ENCODE assay signal across 10 cellular contexts in the genomic region with DNA sequence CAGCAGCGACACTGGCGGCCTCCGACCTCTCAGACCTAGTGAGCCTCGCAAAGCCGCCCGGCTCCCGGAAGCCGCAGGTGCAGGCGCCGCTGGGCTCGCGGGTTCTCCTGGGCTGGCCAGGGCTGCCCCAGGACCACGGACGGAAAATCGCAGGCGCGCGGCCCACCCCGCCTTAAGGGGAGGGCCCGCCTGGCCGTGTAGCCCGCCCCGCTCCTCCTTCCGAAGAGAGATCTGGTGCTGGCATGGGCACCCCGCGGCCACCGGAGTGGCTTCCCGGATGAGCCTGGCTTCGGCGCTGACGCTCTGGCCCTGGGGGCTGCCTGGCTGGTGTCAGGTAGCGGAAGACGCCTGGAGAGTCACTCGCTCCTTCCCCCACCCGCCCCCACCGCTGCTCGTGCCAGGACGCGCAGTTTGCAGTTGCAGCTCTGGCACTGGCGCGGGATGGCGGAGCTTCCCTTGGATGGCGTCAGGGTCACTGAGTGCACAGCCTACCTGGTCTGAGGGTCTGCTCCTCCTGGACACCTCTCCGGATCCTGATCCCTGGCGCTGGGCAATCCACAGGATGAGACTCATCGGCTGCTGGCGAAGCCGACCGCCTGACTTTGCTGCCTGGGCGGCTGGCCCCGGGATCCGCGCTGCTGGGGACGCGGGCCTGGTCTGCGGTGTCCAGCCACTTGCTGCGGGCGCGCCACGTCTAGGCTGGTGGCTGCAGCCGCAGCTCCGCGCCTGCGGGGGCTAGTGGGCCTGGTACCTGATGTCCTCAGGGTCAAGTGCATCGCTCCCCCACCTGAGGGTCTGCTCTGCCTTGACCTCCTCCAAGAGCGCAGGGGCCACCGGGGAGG. TPM values are rescaled to one million over a fixed set of nuclear protein-coding genes. Genes with fewer than 3 reads are reported as not detected.
DNase-seq lines count a peak whose midpoint lies in the region; ATAC-seq, FAIRE-seq and TF ChIP-seq lines count a peak whose summit lies in the region.
"Not testable (repeated sequence)": the region's sequence is repeated elsewhere in the genome, so short reads cannot be mapped to it uniquely, and the experiment has no call there.
"Had no signal": no experiment of that assay in that cellular context is flagged by ENCODE, and none has a peak within 500 bp of the region (broad histone marks: within the 10 kb centered on the region; RNA-seq: fewer than 3 reads in every experiment).

A gene (minus strand): TSS at position 108 of the 842 bp plus-strand sequence.

- TF ChIP-seq POLR2A in A549 (IDR thresholded peaks at IDR 0.05; ENCODE audit: low read length): not testable (repeated sequence)

- not testable (repeated sequence) for TF ChIP-seq EP300 in A549 (IDR thresholded peaks at IDR 0.05)

- H3K4me3 ChIP-seq in A549: not testable (repeated sequence)
- peak within 1 kb of the TSS in 19 of 59 donors; percentile 13 to 54 (median 30) for H3K4me3 ChIP-seq in dorsolateral prefrontal cortex

- 70% methylated on average over 15 of the region's 67 CpGs for WGBS in A549 (ENCODE audit: missing lambda C conversion rate)

- FAIRE-seq in A549 (lab: Jason Lieb, UNC): not testable (repeated sequence)

- H3K4me1 Mint-ChIP-seq in activated T-helper 2 cell treated with anti-CD3 and anti-CD28 coated beads, Interferon-gamma antibody, Interleukin-2, Interleukin-4, amounts not matched to agents 10 μg/mL and 5 μg/mL and 100 μg/mL, durations not matched to agents 14 hours and 24 hours and 36 hours (ENCODE audit: low read depth); naive B cell; stimulated activated naive CD8-positive, alpha-beta T cell treated with anti-CD3 and anti-CD28 coated beads, Interleukin-15, Interleukin-2, amounts not matched to agents 100 ng/mL and 50 ng/mL, for 24 hours (ENCODE audit: low read depth): not testable (repeated sequence)

- TF ChIP-seq RAD21 in A549 (conservative IDR thresholded peaks at IDR 0.05 in 1 of 2, IDR thresholded peaks at IDR 0.05 in 1 of 2): not testable (repeated sequence)

- H3K27ac Mint-ChIP-seq in activated T-helper 2 cell treated with anti-CD3 and anti-CD28 coated beads, Interferon-gamma antibody, Interleukin-2, Interleukin-4, amounts not matched to agents 10 μg/mL and 5 μg/mL and 100 μg/mL, durations not matched to agents 14 hours and 24 hours and 36 hours; naive B cell; stimulated activated naive CD8-positive, alpha-beta T cell treated with anti-CD3 and anti-CD28 coated beads, Interleukin-15, Interleukin-2, amounts not matched to agents 100 ng/mL and 50 ng/mL, for 24 hours: not testable (repeated sequence)

- not testable (repeated sequence) for TF ChIP-seq CTCF in A549 (IDR thresholded peaks at IDR 0.05); dorsolateral prefrontal cortex (IDR thresholded peaks at IDR 0.05 in 54 of 56, conservative IDR thresholded peaks at IDR 0.05 in 2 of 56; ENCODE audit: low read depth in 1 of 56, partially characterized antibody in 56 of 56)

- POLR2A ChIA-PET in A549 (lab: Yijun Ruan, JAX): not testable (repeated sequence)

- H3K4me1 ChIP-seq in A549: not testable (repeated sequence)

- not testable (repeated sequence) for H3K9me3 Mint-ChIP-seq in activated T-helper 2 cell treated with anti-CD3 and anti-CD28 coated beads, Interferon-gamma antibody, Interleukin-2, Interleukin-4, amounts not matched to agents 10 μg/mL and 5 μg/mL and 100 μg/mL, durations not matched to agents 14 hours and 24 hours and 36 hours; naive B cell; stimulated activated naive CD8-positive, alpha-beta T cell treated with anti-CD3 and anti-CD28 coated beads, Interleukin-15, Interleukin-2, amounts not matched to agents 100 ng/mL and 50 ng/mL, for 24 hours

- not testable (repeated sequence) for H3K36me3 Mint-ChIP-seq in activated T-helper 2 cell treated with anti-CD3 and anti-CD28 coated beads, Interferon-gamma antibody, Interleukin-2, Interleukin-4, amounts not matched to agents 10 μg/mL and 5 μg/mL and 100 μg/mL, durations not matched to agents 14 hours and 24 hours and 36 hours (ENCODE audit: low read depth); naive B cell; stimulated activated naive CD8-positive, alpha-beta T cell treated with anti-CD3 and anti-CD28 coated beads, Interleukin-15, Interleukin-2, amounts not matched to agents 100 ng/mL and 50 ng/mL, for 24 hours (ENCODE audit: low read depth)

- not testable (repeated sequence) for H3K27ac ChIP-seq in A549, dorsolateral prefrontal cortex

- H3K27me3 ChIP-seq in dorsolateral prefrontal cortex: not testable (repeated sequence)

- CTCF ChIA-PET in A549 (lab: Yijun Ruan, JAX): not testable (repeated sequence)

- not testable (repeated sequence) for DNase-seq in A549 (ENCODE audit: low read depth in 1 of 2, low spot score in 1 of 2); activated T-helper 2 cell treated with anti-CD3 and anti-CD28 coated beads, Interferon-gamma antibody, Interleukin-2, Interleukin-4, amounts not matched to agents 10 μg/mL and 5 μg/mL and 100 μg/mL, durations not matched to agents 14 hours and 24 hours and 36 hours (ENCODE audit: low spot score); left ventricle myocardium superior; naive B cell
- DNase-seq in activated CD4-positive, CD25-positive, alpha-beta regulatory T cell treated with anti-CD3 and anti-CD28 coated beads, Interleukin-2, amount 50 U/mL, for 72 hours: peak; percentile 34
- peak in 1 of 10 donors; percentile 33 for DNase-seq in dorsolateral prefrontal cortex

- H3K4me3 Mint-ChIP-seq in activated T-helper 2 cell treated with anti-CD3 and anti-CD28 coated beads, Interferon-gamma antibody, Interleukin-2, Interleukin-4, amounts not matched to agents 10 μg/mL and 5 μg/mL and 100 μg/mL, durations not matched to agents 14 hours and 24 hours and 36 hours (ENCODE audit: low read depth): peak within 1 kb of the TSS; percentile 57
- H3K4me3 Mint-ChIP-seq in naive B cell: not testable (repeated sequence)
- H3K4me3 Mint-ChIP-seq in stimulated activated naive CD8-positive, alpha-beta T cell treated with anti-CD3 and anti-CD28 coated beads, Interleukin-15, Interleukin-2, amounts not matched to agents 100 ng/mL and 50 ng/mL, for 24 hours: peak within 1 kb of the TSS; percentile 55

- H3K4me2 ChIP-seq in A549: not testable (repeated sequence)

- ATAC-seq in A549 (peak; percentile 55 to 81), GM19397 (IDR thresholded peaks at IDR 0.05; ENCODE audit: unreplicated experiment) (peak; percentile 53), left ventricle myocardium superior (peak; percentile 61), naive B cell (ENCODE audit: low read depth in 2 of 2) (peak; percentile 92 to 94)

- intact Hi-C loops in activated T-helper 2 cell treated with anti-CD3 and anti-CD28 coated beads, Interferon-gamma antibody, Interleukin-2, Interleukin-4, amounts not matched to agents 10 μg/mL and 5 μg/mL and 100 μg/mL, durations not matched to agents 14 hours and 24 hours and 36 hours (cut with micrococcal nuclease); dorsolateral prefrontal cortex (cut with DNase I); left ventricle myocardium superior (cut with micrococcal nuclease): not testable (repeated sequence)

- not testable (repeated sequence) for H3K27me3 Mint-ChIP-seq in activated T-helper 2 cell treated with anti-CD3 and anti-CD28 coated beads, Interferon-gamma antibody, Interleukin-2, Interleukin-4, amounts not matched to agents 10 μg/mL and 5 μg/mL and 100 μg/mL, durations not matched to agents 14 hours and 24 hours and 36 hours (ENCODE audit: low read depth); naive B cell; stimulated activated naive CD8-positive, alpha-beta T cell treated with anti-CD3 and anti-CD28 coated beads, Interleukin-15, Interleukin-2, amounts not matched to agents 100 ng/mL and 50 ng/mL, for 24 hours

- H3K9me3 ChIP-seq in A549: not testable (repeated sequence)

RNA-seq across cellular contexts. Expression of the gene that starts here (rescaled TPM):
- 0.41 TPM in 1 of 2 replicates, not detected in the other for polyA plus RNA-seq in A549 (2011; rRNA removed)
- polyA plus RNA-seq in A549 (2012; cell fraction: cytosol; rRNA removed): not detected in 2 replicates
- not detected in 2 replicates for polyA plus RNA-seq in A549 (2012; cell fraction: nucleus; rRNA removed)
- polyA plus RNA-seq in A549 (2017; fragmentation: RNase III; extraction: RNeasy Plus Mini Kit Qiagen cat#74134 plus additional on column Dnase treatment): not detected in 3 replicates
- 0.45 and 0.97 TPM in 2 replicates for polyA minus RNA-seq in A549 (2011; rRNA and poly(A)+ RNA removed)
- total RNA-seq in activated T-helper 2 cell treated with anti-CD3 and anti-CD28 coated beads, Interferon-gamma antibody, Interleukin-2, Interleukin-4, amounts not matched to agents 10 μg/mL and 5 μg/mL and 100 μg/mL, durations not matched to agents 14 hours and 24 hours and 36 hours: 16.3 and 20.1 TPM in 2 replicates
- 100 to 1,000 TPM in 26 of 120 experiments, 10 to 100 TPM in 94; 22.0 to 200 (median 76.2) TPM for total RNA-seq in dorsolateral prefrontal cortex
- 3.5 TPM for total RNA-seq in left ventricle myocardium superior
- under 1 TPM in 2 of 6 donors, not detected in 4; 0.25 to 0.35 TPM for polyA plus RNA-seq in naive B cell (ENCODE audit: low read depth in 6 of 6)
- total RNA-seq: lung microvascular endothelial cell had no signal
- polyA plus RNA-seq: smooth muscle cell had no signal

Comparison
In these comparisons a context has a peak if more than half of its experiments do, and no peak if none do; other contexts are left out.
1. Peak in ATAC-seq in A549; RNA of the gene not detected or under 1 TPM.
2. Peak in ATAC-seq in naive B cell; RNA of the gene not detected or under 1 TPM.